ENCODE assay signal across 20 cellular contexts in the genomic region with DNA sequence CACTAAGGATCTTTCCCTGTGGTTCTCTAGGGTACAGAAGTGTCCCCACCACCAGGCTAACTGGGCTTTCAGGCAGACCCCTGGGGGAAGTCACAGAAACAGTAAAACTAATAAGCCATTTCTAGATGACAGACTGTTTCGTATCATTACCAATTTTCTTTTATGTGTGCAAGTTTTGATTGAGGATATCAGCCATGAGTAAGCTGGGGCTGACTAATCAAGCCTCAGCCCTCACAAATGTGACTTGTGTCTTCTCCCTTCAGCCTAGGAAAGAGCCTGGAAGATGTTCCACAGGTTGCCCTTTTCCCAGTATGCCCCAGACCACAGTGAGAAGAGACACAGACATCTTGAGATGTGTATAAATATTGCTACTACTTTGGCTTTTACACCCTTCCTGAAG. TPM values are rescaled to one million over a fixed set of nuclear protein-coding genes. Genes with fewer than 3 reads are reported as not detected.
DNase-seq lines count a peak whose midpoint lies in the region; ATAC-seq and TF ChIP-seq lines count a peak whose summit lies in the region.
"Had no signal": no experiment of that assay in that cellular context is flagged by ENCODE, and none has a peak within 500 bp of the region (broad histone marks: within the 10 kb centered on the region; RNA-seq: fewer than 3 reads in every experiment).

No MANE protein-coding gene starts in this region.

- no peak overlapping the region for H3K4me3 Mint-ChIP-seq in activated T-cell treated with anti-CD3 and anti-CD28 coated beads, Interleukin-2, amount 50 U/mL, for 24 hours
- H3K4me3 Mint-ChIP-seq: naive thymus-derived CD4-positive, alpha-beta T cell had no signal

- peak overlapping the region; percentile 42 for H3K27ac ChIP-seq in mammary epithelial cell (ENCODE audit: insufficient read depth, low read depth, low read length)

- H3K27ac Mint-ChIP-seq in activated T-cell treated with anti-CD3 and anti-CD28 coated beads, Interleukin-2, amount 50 U/mL, for 24 hours = peak overlapping the region; percentile 47

- H3K4me1 Mint-ChIP-seq in activated T-cell treated with anti-CD3 and anti-CD28 coated beads, Interleukin-2, amount 50 U/mL, for 24 hours (ENCODE audit: low read depth) = peaks cover 8% of the 10 kb centered on the region

- ATAC-seq in HG02610 (IDR thresholded peaks at IDR 0.05; ENCODE audit: unreplicated experiment) = no peak
- ATAC-seq: naive thymus-derived CD4-positive, alpha-beta T cell had no signal

- H3K9me3 Mint-ChIP-seq in activated T-cell treated with anti-CD3 and anti-CD28 coated beads, Interleukin-2, amount 50 U/mL, for 24 hours = no peaks in the 10 kb centered on the region
- H3K9me3 Mint-ChIP-seq: naive thymus-derived CD4-positive, alpha-beta T cell had no signal

- H3K4me2 ChIP-seq in mammary epithelial cell (ENCODE audit: insufficient read depth, low read depth, low read length) = peak overlapping the region; percentile 35

- no peaks in the 10 kb centered on the region for H3K9me3 ChIP-seq in mammary epithelial cell (replicated peaks; ENCODE audit: insufficient read depth, low read length)
- H3K9me3 ChIP-seq: HAP-1 had no signal

- H2AFZ ChIP-seq in mammary epithelial cell (ENCODE audit: low read depth, low read length) = no peak overlapping the region

- peaks cover 3% of the 10 kb centered on the region for H3K27me3 Mint-ChIP-seq in activated T-cell treated with anti-CD3 and anti-CD28 coated beads, Interleukin-2, amount 50 U/mL, for 24 hours
- H3K27me3 Mint-ChIP-seq: naive thymus-derived CD4-positive, alpha-beta T cell had no signal

- DNase-seq in activated T-cell treated with anti-CD3 and anti-CD28 coated beads, Interleukin-2, amount 50 U/mL, for 24 hours = no peak
- DNase-seq in activated T-cell treated with anti-CD3 and anti-CD28 coated beads, Interleukin-2, amount 50 U/mL, for 1 hour = no peak
- DNase-seq in M059J (ENCODE audit: low read depth) (peak; percentile 24), mammary epithelial cell (peak; percentile 52), kidney tubule cell (ENCODE audit: low spot score) (peak; percentile 52), NCI-H82 treated with DMSO at 0.1 percent for 48 hours (lab: John Stamatoyannopoulos, UW; ENCODE audit: unreplicated experiment) (no peak), amygdala (lab: John Stamatoyannopoulos, UW) (no peak)
- DNase-seq: activated CD8-positive, alpha-beta memory T cell treated with anti-CD3 and anti-CD28 coated beads for 24 hours; aorta; DMS79; effector CD8-positive, alpha-beta T cell; glutamatergic neuron; KBM-7; naive thymus-derived CD4-positive, alpha-beta T cell; NCI-H2171; retina; stimulated activated CD4-positive, alpha-beta T cell treated with anti-CD3 and anti-CD28 coated beads, Interleukin-12 subunit alpha, Interleukin-12 subunit beta, amount 100 ng/mL, for 4 hours; T1000 had no signal

- no peak overlapping the region for H3K9ac ChIP-seq in mammary epithelial cell (ENCODE audit: insufficient read depth, low read length)

- BruUV-seq in mammary epithelial cell (replicated peaks; lab: Mats Ljungman, UMichigan) = no TSS peak

- CTCF ChIA-PET in mammary epithelial cell (lab: Charles Lee; ENCODE audit: low non-redundant PET) = no interaction called here

- no peaks in the 10 kb centered on the region for H4K20me1 ChIP-seq in mammary epithelial cell (ENCODE audit: insufficient read depth, low read length)

- dilution Hi-C loops in mammary epithelial cell (cut with HindIII; ENCODE audit: low sequenced_read_pairs) = no loop called here

- no peaks in the 10 kb centered on the region for H3K27me3 ChIP-seq in mammary epithelial cell (ENCODE audit: insufficient read depth, low read length)

- TF ChIP-seq CTCF in mammary epithelial cell (conservative IDR thresholded peaks at IDR 0.05 in 1 of 2, IDR thresholded peaks at IDR 0.05 in 1 of 2; ENCODE audit: extremely low read depth in 1 of 2, insufficient read depth in 1 of 2, low read depth in 1 of 2, low read length in 2 of 2) = no peak

- intact Hi-C loops in mammary epithelial cell (cut with micrococcal nuclease) = no loop called here

- H3K79me2 ChIP-seq in mammary epithelial cell (ENCODE audit: insufficient read depth, low read length) = peaks cover 100% of the 10 kb centered on the region

- H3K4me3 ChIP-seq in mammary epithelial cell (replicated peaks in 1 of 3; ENCODE audit: insufficient read depth in 1 of 3, low read depth in 2 of 3, low read length in 3 of 3) = no peak overlapping the region
- H3K4me3 ChIP-seq: HAP-1 had no signal

- H3K36me3 ChIP-seq in mammary epithelial cell (ENCODE audit: insufficient read depth, low read length) = no peaks in the 10 kb centered on the region
- H3K36me3 ChIP-seq: HAP-1 had no signal

- in situ Hi-C loops in mammary epithelial cell (cut with MboI; ENCODE audit: low sequenced_read_pairs in 2 of 2) = no loop called here

- H3K4me1 ChIP-seq in mammary epithelial cell (ENCODE audit: insufficient read depth, low read length) = peaks cover 61% of the 10 kb centered on the region

- H3K36me3 Mint-ChIP-seq in activated T-cell treated with anti-CD3 and anti-CD28 coated beads, Interleukin-2, amount 50 U/mL, for 24 hours (ENCODE audit: low read depth) = no peaks in the 10 kb centered on the region
- H3K36me3 Mint-ChIP-seq: naive thymus-derived CD4-positive, alpha-beta T cell had no signal

- 43% methylated on average over 1 of the region's 1 CpG for WGBS in mammary epithelial cell (ENCODE audit: low coverage, missing lambda C conversion rate)

RNA-seq across cellular contexts. Expression of a gene that starts 10.5 kb away (rescaled TPM):
- 61.9 and 144 TPM in 2 replicates for total RNA-seq in M059J (2014; rRNA removed; shearing (Covaris generic))
- 100 to 1,000 TPM; 143 to 150 TPM for total RNA-seq in mammary epithelial cell
- polyA plus RNA-seq in mammary epithelial cell = 79.4 TPM
- 147 TPM for polyA minus RNA-seq in mammary epithelial cell

Comparison
In these comparisons a context has a peak if more than half of its experiments do, and no peak if none do; other contexts are left out.
1. DNase-seq: peak in M059J (single experiment), mammary epithelial cell (single experiment) and kidney tubule cell (single experiment); none in activated T-cell treated with anti-CD3 and anti-CD28 coated beads, Interleukin-2, amount 50 U/mL, for 24 hours (single experiment), activated T-cell treated with anti-CD3 and anti-CD28 coated beads, Interleukin-2, amount 50 U/mL, for 1 hour (single experiment), NCI-H82 treated with DMSO at 0.1 percent for 48 hours (single experiment) and amygdala (0 of 56).